In the genomic region with DNA sequence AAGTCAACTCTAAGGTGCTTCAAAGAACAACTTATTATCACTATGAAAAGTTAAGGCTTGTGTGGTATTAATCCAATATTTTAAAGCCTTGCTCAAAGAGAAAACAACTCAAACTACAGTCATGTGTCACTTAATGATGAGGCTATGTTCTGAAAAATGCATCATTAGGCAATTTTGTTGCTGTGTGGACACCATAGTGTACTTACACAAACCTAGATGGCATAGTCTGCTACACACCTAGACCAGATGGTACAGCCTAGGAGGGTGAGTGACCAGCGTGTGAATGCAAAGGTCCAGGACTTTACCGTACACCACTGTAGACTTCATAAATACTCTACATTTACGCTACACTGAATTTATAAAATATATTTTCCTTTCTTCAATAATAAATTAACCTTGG, we compare ENCODE assay signal across 27 cellular contexts.
"Had no signal": no experiment of that assay in that cellular context is flagged by ENCODE, and none has a peak within 500 bp of the region (broad histone marks: within the 10 kb centered on the region; RNA-seq: fewer than 3 reads in every experiment).

No MANE protein-coding gene starts in this region.

- H3K27me3 ChIP-seq: adrenal gland, body of pancreas, cardiac muscle cell, colonic mucosa, sigmoid colon, vagina had no signal

- H3K4me1 ChIP-seq: colonic mucosa, psoas muscle had no signal

- H3K9ac ChIP-seq: parathyroid adenoma had no signal

- H3K36me3 ChIP-seq: adrenal gland, cardiac muscle cell, colonic mucosa, gastrocnemius medialis, sigmoid colon, vagina had no signal

- DNase-seq: activated CD4-positive, alpha-beta memory T cell treated with anti-CD3 and anti-CD28 coated beads for 36 hours; activated CD4-positive, alpha-beta T cell treated with anti-CD3 and anti-CD28 coated beads, Interleukin-2, amount 10 ng/mL, durations not matched to agents 24 days and 14 days; activated CD8-positive, alpha-beta memory T cell treated with anti-CD3 and anti-CD28 coated beads, Interleukin-2, amount 50 U/mL, for 4 hours; activated effector memory CD4-positive, alpha-beta T cell treated with anti-CD3 and anti-CD28 coated beads, Interleukin-2, amount 50 U/mL, for 16 hours; activated naive CD4-positive, alpha-beta T cell treated with anti-CD3 and anti-CD28 coated beads for 36 hours; activated naive CD8-positive, alpha-beta T cell treated with anti-CD3 and anti-CD28 coated beads for 36 hours; activated T-cell treated with anti-CD3 and anti-CD28 coated beads, Interleukin-2, amount 50 U/mL, for 1 hour; adrenal gland; aorta; body of pancreas; cerebellar nuclear complex; colonic mucosa; effector CD8-positive, alpha-beta T cell; gastrocnemius medialis; glutamatergic neuron; kidney; naive thymus-derived CD4-positive, alpha-beta T cell; psoas muscle; sigmoid colon; stimulated activated CD4-positive, alpha-beta T cell treated with anti-CD3 and anti-CD28 coated beads, Interleukin-4, amount 100 ng/mL, for 24 hours had no signal

- H3K27ac ChIP-seq: adrenal gland, body of pancreas, cardiac muscle cell, gastrocnemius medialis, parathyroid adenoma, psoas muscle, sigmoid colon, vagina had no signal

- H3K9me3 ChIP-seq: adrenal gland, body of pancreas, colonic mucosa, gastrocnemius medialis, psoas muscle, sigmoid colon, vagina had no signal

- H2AFZ ChIP-seq: parathyroid adenoma had no signal

- FAIRE-seq: endometrium, small intestine had no signal

- ATAC-seq: activated CD4-positive, CD25-positive, alpha-beta regulatory T cell treated with anti-CD3 and anti-CD28 coated beads, Interleukin-2, amount 50 U/mL, for 24 hours; body of pancreas; gastrocnemius medialis; naive thymus-derived CD4-positive, alpha-beta T cell; psoas muscle; stimulated activated effector memory CD8-positive, alpha-beta T cell treated with anti-CD3 and anti-CD28 coated beads, Interleukin-12 subunit alpha, Interleukin-12 subunit beta, amount 100 ng/mL, for 72 hours had no signal

- H3K4me3 ChIP-seq: adrenal gland, body of pancreas, cardiac muscle cell, colonic mucosa, gastrocnemius medialis, psoas muscle, sigmoid colon, vagina had no signal
